Comparison of ENCODE assay signal across 21 cellular contexts in the genomic region with DNA sequence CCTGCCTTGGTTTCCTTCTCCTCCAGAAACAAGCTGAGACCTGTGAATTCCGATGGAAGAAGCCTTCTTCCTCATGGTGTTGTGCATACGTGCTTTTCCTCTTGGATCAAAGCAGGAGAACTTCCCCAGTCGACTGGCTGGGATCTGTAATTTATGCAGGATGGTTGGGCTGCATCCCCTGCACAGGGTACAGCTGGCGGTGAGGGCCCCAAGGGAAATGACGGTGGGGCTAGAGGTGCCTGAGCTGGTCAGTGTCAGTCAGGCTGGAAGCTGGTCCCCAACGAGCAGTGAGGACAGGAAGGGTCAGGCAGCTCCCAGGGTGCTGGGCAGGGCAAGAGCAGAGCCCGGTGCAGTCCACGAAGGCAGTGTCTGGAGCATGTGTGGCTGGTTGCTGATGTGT.
"Had no signal": no experiment of that assay in that cellular context is flagged by ENCODE, and none has a peak within 500 bp of the region (broad histone marks: within the 10 kb centered on the region; RNA-seq: fewer than 3 reads in every experiment).

No MANE protein-coding gene starts in this region.

- H3K36me3 ChIP-seq: left ventricle myocardium inferior, neutrophil, pancreas, right atrium auricular region, stomach, suprapubic skin, tibial nerve had no signal

- DNase-seq: activated CD4-positive, alpha-beta T cell treated with anti-CD3 and anti-CD28 coated beads for 1 hour; activated CD4-positive, alpha-beta T cell treated with anti-CD3 and anti-CD28 coated beads, Interleukin-2, amount 50 U/mL, for 1 hour; activated CD8-positive, alpha-beta T cell treated with anti-CD3 and anti-CD28 coated beads, Interleukin-2, amount 10 ng/mL, durations not matched to agents 7 days and 5 days; activated gamma-delta T cell; activated naive CD4-positive, alpha-beta T cell treated with anti-CD3 and anti-CD28 coated beads, Interleukin-2, amount 50 U/mL, for 16 hours; activated naive CD8-positive, alpha-beta T cell treated with anti-CD3 and anti-CD28 coated beads, Interleukin-2, amount 50 U/mL, for 24 hours; anterior cingulate cortex; foreskin fibroblast; immature natural killer cell; left ventricle myocardium inferior; midbrain; natural killer cell; pancreas; psoas muscle; stimulated activated CD4-positive, alpha-beta T cell treated with anti-CD3 and anti-CD28 coated beads, Interleukin-4, amount 100 ng/mL, for 24 hours; stomach; T-helper 9 cell had no signal

- H3K27ac ChIP-seq: left ventricle myocardium inferior, neutrophil, pancreas, psoas muscle, right atrium auricular region, stomach, suprapubic skin, tibial nerve had no signal

- ATAC-seq: activated CD8-positive, alpha-beta T cell treated with anti-CD3 and anti-CD28 coated beads, Interleukin-2, amount 10 ng/mL, durations not matched to agents 7 days and 5 days; activated naive CD8-positive, alpha-beta T cell treated with anti-CD3 and anti-CD28 coated beads, Interleukin-2, amount 50 U/mL, for 24 hours; natural killer cell; pancreas had no signal

- H3K4me3 ChIP-seq: left ventricle myocardium inferior, pancreas, psoas muscle, right atrium auricular region, stomach, suprapubic skin, tibial nerve had no signal

- H3K9me3 ChIP-seq: left ventricle myocardium inferior, neutrophil, pancreas, psoas muscle, right atrium auricular region, stomach, suprapubic skin, tibial nerve had no signal

- H3K4me1 ChIP-seq: left ventricle myocardium inferior, pancreas, right atrium auricular region had no signal

- H3K27me3 ChIP-seq: neutrophil, pancreas, right atrium auricular region, stomach, suprapubic skin, tibial nerve had no signal
